Comparison of ENCODE assay signal across 1 cellular context in the genomic region with DNA sequence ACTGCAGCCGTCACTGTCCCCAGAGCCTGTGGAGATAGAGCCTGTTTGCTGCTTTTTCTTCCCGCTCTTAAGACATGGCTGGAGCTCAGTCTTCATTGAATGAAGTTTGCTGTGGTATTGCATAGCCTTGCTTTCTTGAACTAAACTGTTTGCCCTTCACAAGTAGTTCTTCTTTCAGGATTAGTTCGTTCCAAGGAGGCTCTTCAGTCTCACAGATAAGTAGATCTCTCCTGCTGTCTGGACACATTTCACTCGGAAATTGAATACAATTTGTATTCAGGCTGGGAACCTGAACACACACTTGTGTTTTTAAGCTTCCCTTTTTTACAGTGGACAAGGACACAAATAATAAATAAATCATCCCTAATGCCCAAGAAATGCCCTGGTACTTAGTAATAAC.
TF ChIP-seq lines count a peak whose summit lies in the region.

No MANE protein-coding gene starts in this region.

TF ChIP-seq in WTC11, 78 proteins besides CTCF, POLR2A, EP300 and RAD21 (continued from another document):
- TF ChIP-seq, protein P1, sequence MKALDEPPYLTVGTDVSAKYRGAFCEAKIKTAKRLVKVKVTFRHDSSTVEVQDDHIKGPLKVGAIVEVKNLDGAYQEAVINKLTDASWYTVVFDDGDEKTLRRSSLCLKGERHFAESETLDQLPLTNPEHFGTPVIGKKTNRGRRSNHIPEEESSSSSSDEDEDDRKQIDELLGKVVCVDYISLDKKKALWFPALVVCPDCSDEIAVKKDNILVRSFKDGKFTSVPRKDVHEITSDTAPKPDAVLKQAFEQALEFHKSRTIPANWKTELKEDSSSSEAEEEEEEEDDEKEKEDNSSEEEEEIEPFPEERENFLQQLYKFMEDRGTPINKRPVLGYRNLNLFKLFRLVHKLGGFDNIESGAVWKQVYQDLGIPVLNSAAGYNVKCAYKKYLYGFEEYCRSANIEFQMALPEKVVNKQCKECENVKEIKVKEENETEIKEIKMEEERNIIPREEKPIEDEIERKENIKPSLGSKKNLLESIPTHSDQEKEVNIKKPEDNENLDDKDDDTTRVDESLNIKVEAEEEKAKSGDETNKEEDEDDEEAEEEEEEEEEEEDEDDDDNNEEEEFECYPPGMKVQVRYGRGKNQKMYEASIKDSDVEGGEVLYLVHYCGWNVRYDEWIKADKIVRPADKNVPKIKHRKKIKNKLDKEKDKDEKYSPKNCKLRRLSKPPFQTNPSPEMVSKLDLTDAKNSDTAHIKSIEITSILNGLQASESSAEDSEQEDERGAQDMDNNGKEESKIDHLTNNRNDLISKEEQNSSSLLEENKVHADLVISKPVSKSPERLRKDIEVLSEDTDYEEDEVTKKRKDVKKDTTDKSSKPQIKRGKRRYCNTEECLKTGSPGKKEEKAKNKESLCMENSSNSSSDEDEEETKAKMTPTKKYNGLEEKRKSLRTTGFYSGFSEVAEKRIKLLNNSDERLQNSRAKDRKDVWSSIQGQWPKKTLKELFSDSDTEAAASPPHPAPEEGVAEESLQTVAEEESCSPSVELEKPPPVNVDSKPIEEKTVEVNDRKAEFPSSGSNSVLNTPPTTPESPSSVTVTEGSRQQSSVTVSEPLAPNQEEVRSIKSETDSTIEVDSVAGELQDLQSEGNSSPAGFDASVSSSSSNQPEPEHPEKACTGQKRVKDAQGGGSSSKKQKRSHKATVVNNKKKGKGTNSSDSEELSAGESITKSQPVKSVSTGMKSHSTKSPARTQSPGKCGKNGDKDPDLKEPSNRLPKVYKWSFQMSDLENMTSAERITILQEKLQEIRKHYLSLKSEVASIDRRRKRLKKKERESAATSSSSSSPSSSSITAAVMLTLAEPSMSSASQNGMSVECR (CRISPR knock-in tag; IDR thresholded peaks at IDR 0.05; ENCODE audit: borderline replicate concordance) = no peak
- TF ChIP-seq, protein P2, sequence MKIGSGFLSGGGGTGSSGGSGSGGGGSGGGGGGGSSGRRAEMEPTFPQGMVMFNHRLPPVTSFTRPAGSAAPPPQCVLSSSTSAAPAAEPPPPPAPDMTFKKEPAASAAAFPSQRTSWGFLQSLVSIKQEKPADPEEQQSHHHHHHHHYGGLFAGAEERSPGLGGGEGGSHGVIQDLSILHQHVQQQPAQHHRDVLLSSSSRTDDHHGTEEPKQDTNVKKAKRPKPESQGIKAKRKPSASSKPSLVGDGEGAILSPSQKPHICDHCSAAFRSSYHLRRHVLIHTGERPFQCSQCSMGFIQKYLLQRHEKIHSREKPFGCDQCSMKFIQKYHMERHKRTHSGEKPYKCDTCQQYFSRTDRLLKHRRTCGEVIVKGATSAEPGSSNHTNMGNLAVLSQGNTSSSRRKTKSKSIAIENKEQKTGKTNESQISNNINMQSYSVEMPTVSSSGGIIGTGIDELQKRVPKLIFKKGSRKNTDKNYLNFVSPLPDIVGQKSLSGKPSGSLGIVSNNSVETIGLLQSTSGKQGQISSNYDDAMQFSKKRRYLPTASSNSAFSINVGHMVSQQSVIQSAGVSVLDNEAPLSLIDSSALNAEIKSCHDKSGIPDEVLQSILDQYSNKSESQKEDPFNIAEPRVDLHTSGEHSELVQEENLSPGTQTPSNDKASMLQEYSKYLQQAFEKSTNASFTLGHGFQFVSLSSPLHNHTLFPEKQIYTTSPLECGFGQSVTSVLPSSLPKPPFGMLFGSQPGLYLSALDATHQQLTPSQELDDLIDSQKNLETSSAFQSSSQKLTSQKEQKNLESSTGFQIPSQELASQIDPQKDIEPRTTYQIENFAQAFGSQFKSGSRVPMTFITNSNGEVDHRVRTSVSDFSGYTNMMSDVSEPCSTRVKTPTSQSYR (CRISPR knock-in tag; IDR thresholded peaks at IDR 0.05) = no peak
- TF ChIP-seq ZNF138 (CRISPR knock-in tag; conservative IDR thresholded peaks at IDR 0.05) (no peak), ZBTB21 (CRISPR knock-in tag; IDR thresholded peaks at IDR 0.05; ENCODE audit: borderline replicate concordance) (no peak), MXD4 (CRISPR knock-in tag; IDR thresholded peaks at IDR 0.05; ENCODE audit: borderline replicate concordance) (no peak), NR2C2 (CRISPR knock-in tag; IDR thresholded peaks at IDR 0.05) (no peak), CREM (CRISPR knock-in tag; IDR thresholded peaks at IDR 0.05) (no peak), JUN (CRISPR knock-in tag; IDR thresholded peaks at IDR 0.05) (no peak), RELA (CRISPR knock-in tag; IDR thresholded peaks at IDR 0.05; ENCODE audit: borderline replicate concordance) (no peak), GABPB1 (CRISPR knock-in tag; IDR thresholded peaks at IDR 0.05) (no peak)
- TF ChIP-seq, protein P3, sequence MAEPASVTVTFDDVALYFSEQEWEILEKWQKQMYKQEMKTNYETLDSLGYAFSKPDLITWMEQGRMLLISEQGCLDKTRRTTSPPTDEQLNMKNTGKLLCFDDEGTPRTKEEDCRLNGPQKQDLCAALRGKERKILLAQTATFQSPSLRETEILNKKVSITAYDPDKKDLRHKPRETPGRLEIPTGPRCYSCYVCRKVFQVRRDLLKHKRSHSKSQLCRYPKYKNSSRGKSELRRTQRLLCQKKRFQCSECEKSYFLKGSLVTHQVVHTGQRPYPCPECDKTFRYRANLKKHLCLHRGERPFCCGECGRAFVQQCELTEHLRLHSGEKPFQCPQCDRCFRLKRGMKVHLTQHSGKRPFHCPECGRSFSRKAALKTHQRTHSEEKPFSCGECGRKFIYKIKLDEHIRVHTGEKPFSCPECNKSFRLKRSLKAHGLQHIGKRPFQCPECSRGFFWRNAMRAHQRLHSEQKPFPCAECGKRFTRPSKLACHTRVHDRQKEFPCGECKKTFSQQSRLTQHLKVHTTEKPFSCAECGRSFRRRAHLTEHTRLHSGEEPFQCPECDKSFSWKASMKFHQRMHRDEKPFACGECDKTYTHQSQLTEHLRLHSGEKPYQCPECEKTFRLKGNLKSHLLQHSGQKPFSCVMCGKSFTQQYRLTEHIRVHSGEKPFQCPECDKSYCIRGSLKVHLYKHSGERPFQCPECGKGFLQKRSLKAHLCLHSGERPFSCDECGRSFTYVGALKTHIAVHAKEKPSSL (CRISPR knock-in tag; conservative IDR thresholded peaks at IDR 0.05) = no peak
- TF ChIP-seq, protein P4, sequence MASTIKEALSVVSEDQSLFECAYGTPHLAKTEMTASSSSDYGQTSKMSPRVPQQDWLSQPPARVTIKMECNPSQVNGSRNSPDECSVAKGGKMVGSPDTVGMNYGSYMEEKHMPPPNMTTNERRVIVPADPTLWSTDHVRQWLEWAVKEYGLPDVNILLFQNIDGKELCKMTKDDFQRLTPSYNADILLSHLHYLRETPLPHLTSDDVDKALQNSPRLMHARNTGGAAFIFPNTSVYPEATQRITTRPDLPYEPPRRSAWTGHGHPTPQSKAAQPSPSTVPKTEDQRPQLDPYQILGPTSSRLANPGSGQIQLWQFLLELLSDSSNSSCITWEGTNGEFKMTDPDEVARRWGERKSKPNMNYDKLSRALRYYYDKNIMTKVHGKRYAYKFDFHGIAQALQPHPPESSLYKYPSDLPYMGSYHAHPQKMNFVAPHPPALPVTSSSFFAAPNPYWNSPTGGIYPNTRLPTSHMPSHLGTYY (CRISPR knock-in tag; IDR thresholded peaks at IDR 0.05) = no peak
